In the genomic region with DNA sequence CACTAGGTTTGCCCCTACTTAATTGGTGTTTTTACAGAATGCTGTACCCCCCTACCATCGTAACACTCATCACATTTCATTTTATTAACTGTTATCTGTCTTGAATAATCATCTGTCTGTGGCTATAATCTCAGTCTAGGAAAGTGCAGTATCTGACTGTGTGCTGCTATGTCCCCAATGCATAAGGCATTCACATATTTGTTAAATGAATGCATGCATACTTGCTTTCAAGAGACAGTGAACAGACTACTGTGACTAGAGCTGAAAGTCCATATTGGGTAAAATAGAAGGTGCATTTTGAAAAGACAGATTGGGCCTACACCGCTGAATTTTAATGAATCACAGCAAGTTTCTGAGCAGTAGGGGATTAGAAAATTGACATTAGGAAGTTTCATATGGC, we compare ENCODE assay signal across 20 cellular contexts.
DNase-seq lines count a peak whose midpoint lies in the region; ATAC-seq and TF ChIP-seq lines count a peak whose summit lies in the region.
"Had no signal": no experiment of that assay in that cellular context is flagged by ENCODE, and none has a peak within 500 bp of the region (broad histone marks: within the 10 kb centered on the region; RNA-seq: fewer than 3 reads in every experiment).

No MANE protein-coding gene starts in this region.

- H3K4me1 Mint-ChIP-seq in HFFc6 (ENCODE audit: low read depth): peaks cover 51% of the 10 kb centered on the region
- H3K4me1 Mint-ChIP-seq in brain: peaks cover 12% of the 10 kb centered on the region
- H3K4me1 Mint-ChIP-seq: stimulated activated naive CD8-positive, alpha-beta T cell treated with anti-CD3 and anti-CD28 coated beads, Interleukin-15, amount 100 ng/mL, for 72 hours had no signal

- TF ChIP-seq CTCF in HFFc6 (IDR thresholded peaks at IDR 0.05): no peak
- TF ChIP-seq CTCF in brain (conservative IDR thresholded peaks at IDR 0.05): no peak

- no peak overlapping the region for H2AK5ac ChIP-seq in mesenchymal stem cell (ENCODE audit: low read length, severe bottlenecking)

- H2BK5ac ChIP-seq in mesenchymal stem cell (ENCODE audit: low read depth, low read length, poor library complexity, severe bottlenecking): no peak overlapping the region

- peaks cover 16% of the 10 kb centered on the region for H3K36me3 Mint-ChIP-seq in HFFc6 (ENCODE audit: low read depth)
- peaks cover 41% of the 10 kb centered on the region for H3K36me3 Mint-ChIP-seq in brain
- H3K36me3 Mint-ChIP-seq: activated naive CD4-positive, alpha-beta T cell treated with anti-CD3 and anti-CD28 coated beads, Interleukin-2, amount 50 U/mL, for 72 hours had no signal

- H3K4me3 ChIP-seq in mesenchymal stem cell (ENCODE audit: insufficient read depth in 1 of 2, low read depth in 1 of 2, low read length in 2 of 2): no peak overlapping the region

- no peaks in the 10 kb centered on the region for H3K27me3 ChIP-seq in mesenchymal stem cell (ENCODE audit: control insufficient read depth in 1 of 2, insufficient read depth in 1 of 2, low read length in 2 of 2)
- H3K27me3 ChIP-seq: BE2C had no signal

- H3K4me1 ChIP-seq in mesenchymal stem cell (ENCODE audit: control insufficient read depth, insufficient read depth, low read depth, low read length): peaks cover 1% of the 10 kb centered on the region
- H3K4me1 ChIP-seq: BE2C had no signal

- H3K27ac Mint-ChIP-seq in HFFc6: peak overlapping the region; percentile 68
- peak overlapping the region in 3 of 5 experiments; percentile 2 to 39 (median 25) for H3K27ac Mint-ChIP-seq in brain
- H3K27ac Mint-ChIP-seq: activated naive CD4-positive, alpha-beta T cell treated with anti-CD3 and anti-CD28 coated beads, Interleukin-2, amount 50 U/mL, for 72 hours; activated T-cell treated with anti-CD3 and anti-CD28 coated beads, Interleukin-2, amount 50 U/mL, for 24 hours had no signal

- H3K14ac ChIP-seq in mesenchymal stem cell (ENCODE audit: low read length in 2 of 2): no peak overlapping the region

- H3K18ac ChIP-seq in mesenchymal stem cell (ENCODE audit: low read depth in 1 of 2, low read length in 2 of 2): no peak overlapping the region

- peak overlapping the region; percentile 17 for H3K9ac ChIP-seq in mesenchymal stem cell (ENCODE audit: low read length)

- no peak overlapping the region for H4K91ac ChIP-seq in mesenchymal stem cell (ENCODE audit: low read length)

- H3K4me3 Mint-ChIP-seq in HFFc6 (peak overlapping the region; percentile 4), brain (no peak overlapping the region)
- H3K4me3 Mint-ChIP-seq: activated T-cell treated with anti-CD3 and anti-CD28 coated beads, Interleukin-2, amount 50 U/mL, for 24 hours; stimulated activated naive CD8-positive, alpha-beta T cell treated with anti-CD3 and anti-CD28 coated beads, Interleukin-15, amount 100 ng/mL, for 72 hours had no signal

- 0% methylated on average over 1 of the region's 2 CpGs for WGBS in mesenchymal stem cell

- no peak overlapping the region for H2BK120ac ChIP-seq in mesenchymal stem cell (ENCODE audit: low read depth, low read length)

- no peak overlapping the region for H3K4ac ChIP-seq in mesenchymal stem cell (ENCODE audit: low read depth in 1 of 2, low read length in 2 of 2)

- no peak overlapping the region for H3K23ac ChIP-seq in mesenchymal stem cell (ENCODE audit: low read length in 2 of 2)

- no peak overlapping the region for H2BK15ac ChIP-seq in mesenchymal stem cell (ENCODE audit: low read depth, poor library complexity, severe bottlenecking)

- no peak overlapping the region for H2BK12ac ChIP-seq in mesenchymal stem cell (ENCODE audit: low read length in 2 of 2)

- H4K8ac ChIP-seq in mesenchymal stem cell (ENCODE audit: low read length): no peak overlapping the region

- H3K27ac ChIP-seq in mesenchymal stem cell (ENCODE audit: low read length, poor library complexity, severe bottlenecking): peak overlapping the region; percentile 51
- H3K27ac ChIP-seq: VCaP had no signal

- H3K27me3 Mint-ChIP-seq in HFFc6 (ENCODE audit: insufficient read depth) (no peaks in the 10 kb centered on the region), brain (no peaks in the 10 kb centered on the region)
- H3K27me3 Mint-ChIP-seq: activated T-cell treated with anti-CD3 and anti-CD28 coated beads, Interleukin-2, amount 50 U/mL, for 24 hours; stimulated activated naive CD8-positive, alpha-beta T cell treated with anti-CD3 and anti-CD28 coated beads, Interleukin-15, amount 100 ng/mL, for 72 hours had no signal

- ATAC-seq in GM21717 (IDR thresholded peaks at IDR 0.05; ENCODE audit: unreplicated experiment): no peak
- ATAC-seq: activated naive CD4-positive, alpha-beta T cell treated with anti-CD3 and anti-CD28 coated beads, Interleukin-2, amount 50 U/mL, for 72 hours; stimulated activated naive CD8-positive, alpha-beta T cell treated with anti-CD3 and anti-CD28 coated beads, Interleukin-15, amount 100 ng/mL, for 72 hours had no signal

- H3K9me3 Mint-ChIP-seq in HFFc6: no peaks in the 10 kb centered on the region
- no peaks in the 10 kb centered on the region for H3K9me3 Mint-ChIP-seq in brain
- H3K9me3 Mint-ChIP-seq: activated naive CD4-positive, alpha-beta T cell treated with anti-CD3 and anti-CD28 coated beads, Interleukin-2, amount 50 U/mL, for 72 hours; activated T-cell treated with anti-CD3 and anti-CD28 coated beads, Interleukin-2, amount 50 U/mL, for 24 hours; stimulated activated naive CD8-positive, alpha-beta T cell treated with anti-CD3 and anti-CD28 coated beads, Interleukin-15, amount 100 ng/mL, for 72 hours had no signal

- DNase-seq in HFFc6 (peak; percentile 69), mesenchymal stem cell (peak; percentile 66), stromal cell of bone marrow (ENCODE audit: low read depth) (peak; percentile 10), epidermal melanocyte (ENCODE audit: insufficient read length, low spot score) (no peak), iPS-NIHi11 (ENCODE audit: low spot score) (no peak)
- no peak for DNase-seq in activated T-cell treated with anti-CD3 and anti-CD28 coated beads, Interleukin-2, amount 50 U/mL, for 48 hours
- DNase-seq: activated CD4-positive, alpha-beta T cell treated with anti-CD3 and anti-CD28 coated beads, Interleukin-2, amount 50 U/mL, for 4 hours; activated T-cell treated with anti-CD3 and anti-CD28 coated beads, Interleukin-2, amount 50 U/mL, for 24 hours; BE2C; effector memory CD4-positive, alpha-beta T cell; KG1; NCI-H2029 treated with DMSO at 0.1 percent for 48 hours; NCI-H524; SHP77; stimulated activated naive CD8-positive, alpha-beta T cell treated with anti-CD3 and anti-CD28 coated beads, Interleukin-15, amount 100 ng/mL, for 72 hours; T-helper 1 cell had no signal

- no peaks in the 10 kb centered on the region for H3K9me3 ChIP-seq in mesenchymal stem cell (ENCODE audit: control insufficient read depth, low read length)
- H3K9me3 ChIP-seq: BE2C had no signal

- peaks cover 3 to 56% of the 10 kb centered on the region in 2 experiments for H3K36me3 ChIP-seq in mesenchymal stem cell (ENCODE audit: control insufficient read depth in 1 of 2, insufficient read depth in 2 of 2, low read depth in 1 of 2, low read length in 2 of 2)
- H3K36me3 ChIP-seq: BE2C had no signal

- peaks cover 3% of the 10 kb centered on the region for H3K79me1 ChIP-seq in mesenchymal stem cell (replicated peaks; ENCODE audit: low read length, poor library complexity, severe bottlenecking)

- no peak overlapping the region for H3K4me2 ChIP-seq in mesenchymal stem cell (ENCODE audit: low read length, poor library complexity, severe bottlenecking)

- no peak overlapping the region for H2AFZ ChIP-seq in mesenchymal stem cell (ENCODE audit: low read depth, low read length)

Comparison
In these comparisons a context has a peak if more than half of its experiments do, and no peak if none do; other contexts are left out.
1. DNase-seq: peak in HFFc6 (single experiment), mesenchymal stem cell (single experiment) and stromal cell of bone marrow (single experiment); none in epidermal melanocyte (single experiment), iPS-NIHi11 (single experiment) and activated T-cell treated with anti-CD3 and anti-CD28 coated beads, Interleukin-2, amount 50 U/mL, for 48 hours (0 of 2).